ENCODE assay signal across 19 cellular contexts in the genomic region with DNA sequence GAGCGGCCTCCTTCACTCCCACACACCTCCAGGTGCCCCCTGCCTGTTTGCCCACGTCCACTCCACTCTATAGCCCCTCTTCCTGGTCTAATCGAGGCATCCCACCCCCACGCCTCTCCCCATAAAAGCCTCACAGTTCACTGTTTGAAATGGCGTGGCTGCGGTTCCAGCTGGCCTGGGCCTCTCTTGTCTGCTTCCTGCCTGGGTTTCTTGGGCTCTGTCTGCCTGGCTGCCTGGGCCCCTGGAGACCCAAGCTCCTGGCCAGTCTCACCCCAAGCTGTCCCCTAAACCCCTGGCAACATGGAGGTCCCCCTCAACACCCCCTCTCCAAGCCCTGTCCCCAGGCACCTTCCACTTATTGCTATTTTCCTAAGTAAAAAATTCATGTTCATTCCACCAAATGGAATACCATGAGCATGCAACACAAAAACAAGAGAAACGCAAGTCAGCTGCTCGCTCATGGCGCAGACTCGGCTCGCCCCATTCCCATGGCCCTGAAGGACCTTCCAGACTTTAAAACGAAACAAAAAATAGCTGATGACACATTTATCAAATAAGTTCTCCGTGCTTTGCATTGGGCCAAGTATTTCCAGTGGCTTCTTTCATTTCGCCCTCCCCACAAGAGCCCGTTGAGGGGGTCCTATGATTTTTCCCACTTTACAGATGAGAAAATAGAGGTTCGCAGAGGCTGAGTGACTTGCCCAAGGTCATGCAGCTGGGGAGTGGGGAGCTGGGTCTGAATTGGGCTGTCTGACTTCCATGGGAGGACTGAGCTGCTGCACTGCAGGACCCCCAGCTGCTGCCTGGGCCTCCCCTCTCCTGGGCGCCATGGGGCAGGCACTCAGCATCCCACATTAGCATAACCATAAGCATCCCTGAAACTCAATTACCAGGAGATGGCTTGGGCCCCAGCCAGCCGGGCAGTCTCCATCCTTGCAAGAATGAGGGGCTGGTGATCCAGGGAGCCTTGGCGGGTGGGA. TPM values are rescaled to one million over a fixed set of nuclear protein-coding genes. Genes with fewer than 3 reads are reported as not detected.
DNase-seq lines count a peak whose midpoint lies in the region; ATAC-seq and TF ChIP-seq lines count a peak whose summit lies in the region.
"Had no signal": no experiment of that assay in that cellular context is flagged by ENCODE, and none has a peak within 500 bp of the region (broad histone marks: within the 10 kb centered on the region; RNA-seq: fewer than 3 reads in every experiment).

No MANE protein-coding gene starts in this region.

- H3K14ac ChIP-seq in H9 (ENCODE audit: insufficient read depth, low read length): no peak overlapping the region

- no peaks in the 10 kb centered on the region for H3K23me2 ChIP-seq in H9 (ENCODE audit: insufficient read length, low read depth, low read length, poor library complexity, severe bottlenecking)

- intact Hi-C loops in activated naive CD4-positive, alpha-beta T cell treated with anti-CD3 and anti-CD28 coated beads for 36 hours (cut with micrococcal nuclease): no loop called here

- H2BK20ac ChIP-seq in H9 (ENCODE audit: low read depth, low read length, poor library complexity, severe bottlenecking): no peak overlapping the region

- no peaks in the 10 kb centered on the region; the same call in 1 of the 2 replicates for H3K27me3 ChIP-seq in H9 (ENCODE audit: insufficient read depth, low read length)

- H4K91ac ChIP-seq in H9 (ENCODE audit: insufficient read length, low read depth, low read length): no peak overlapping the region

- H3K27me3 Mint-ChIP-seq in H9 (ENCODE audit: low read depth) (peaks cover 37% of the 10 kb centered on the region), brain (peaks cover 5% of the 10 kb centered on the region), nephron (ENCODE audit: low read depth) (peaks cover 13% of the 10 kb centered on the region)
- peaks cover 8% of the 10 kb centered on the region for H3K27me3 Mint-ChIP-seq in activated naive CD4-positive, alpha-beta T cell treated with anti-CD3 and anti-CD28 coated beads for 36 hours (ENCODE audit: low read depth)

- H3K9me3 ChIP-seq in H9 (ENCODE audit: control insufficient read depth, low read depth, low read length): no peaks in the 10 kb centered on the region

- DNase-seq in H9 (peak; percentile 70), globus pallidus (ENCODE audit: low spot score) (no peak)
- DNase-seq in activated naive CD4-positive, alpha-beta T cell treated with anti-CD3 and anti-CD28 coated beads for 36 hours: no peak
- DNase-seq: activated CD4-positive, alpha-beta T cell treated with anti-CD3 and anti-CD28 coated beads, Interleukin-2, amount 50 U/mL, for 4 hours; activated gamma-delta T cell treated with Interleukin-2 at 50 U/mL for 16 hours; CD4-positive, CD25-positive, alpha-beta regulatory T cell; foreskin fibroblast; mesendoderm; naive thymus-derived CD8-positive, alpha-beta T cell; NCI-H1417; NCI-H2107; NCI-H510A; stimulated activated naive CD4-positive, alpha-beta T cell treated with Interleukin-2 at 50 U/mL for 16 hours had no signal

- WGBS in H9 (ENCODE audit: extremely low coverage, insufficient read length, low lambda C conversion rate): no CpG with 5 or more reads among the region's 19 CpGs

- H3K36me3 Mint-ChIP-seq in H9 (ENCODE audit: insufficient read depth in 1 of 3, low read depth in 3 of 3) (no peaks in the 10 kb centered on the region; a peak in 2 of 7 replicates), brain (no peaks in the 10 kb centered on the region), nephron (ENCODE audit: low read depth) (no peaks in the 10 kb centered on the region)
- H3K36me3 Mint-ChIP-seq in activated naive CD4-positive, alpha-beta T cell treated with anti-CD3 and anti-CD28 coated beads for 36 hours (ENCODE audit: low read depth): no peaks in the 10 kb centered on the region
- H3K36me3 Mint-ChIP-seq: CD4-positive, CD25-positive, alpha-beta regulatory T cell; naive thymus-derived CD8-positive, alpha-beta T cell had no signal

- no peak overlapping the region for H2BK5ac ChIP-seq in H9 (ENCODE audit: insufficient read length, low read length)

- H2BK15ac ChIP-seq in H9 (ENCODE audit: low read depth, low read length): no peak overlapping the region

- H3K4me1 Mint-ChIP-seq in H9 (peaks cover 55 to 77% of the 10 kb centered on the region in 2 experiments), brain (peaks cover 83% of the 10 kb centered on the region), nephron (peaks cover 32% of the 10 kb centered on the region)
- no peaks in the 10 kb centered on the region for H3K4me1 Mint-ChIP-seq in activated naive CD4-positive, alpha-beta T cell treated with anti-CD3 and anti-CD28 coated beads for 36 hours (ENCODE audit: low read depth)

- H3K4me2 ChIP-seq in H9 (ENCODE audit: insufficient read depth, insufficient read length, low read length): no peak overlapping the region

- ATAC-seq in GM19452 (IDR thresholded peaks at IDR 0.05; ENCODE audit: unreplicated experiment): no peak
- ATAC-seq: naive thymus-derived CD8-positive, alpha-beta T cell; SK-N-SH treated with all-trans-retinoic acid at 6 μM for 48 hours had no signal

- no peak overlapping the region for H3K18ac ChIP-seq in H9 (ENCODE audit: insufficient read length, low read depth, low read length)

- no peak overlapping the region for H2AFZ ChIP-seq in H9 (ENCODE audit: low read length)

- peaks cover 2% of the 10 kb centered on the region; the same call in 1 of the 2 replicates for H3K4me1 ChIP-seq in H9 (ENCODE audit: insufficient read depth, low read length)

- H3K9me3 Mint-ChIP-seq in H9 (no peaks in the 10 kb centered on the region), brain (peaks cover 0 to 2% (median 0%) of the 10 kb centered on the region in 5 experiments), nephron (no peaks in the 10 kb centered on the region)
- H3K9me3 Mint-ChIP-seq in activated naive CD4-positive, alpha-beta T cell treated with anti-CD3 and anti-CD28 coated beads for 36 hours: no peaks in the 10 kb centered on the region
- H3K9me3 Mint-ChIP-seq: CD4-positive, CD25-positive, alpha-beta regulatory T cell; naive thymus-derived CD8-positive, alpha-beta T cell; T-helper 2 cell treated with Interferon-gamma antibody and Interleukin-4, amounts not matched to agents 5 μg/mL and 100 μg/mL, for 36 hours had no signal

- TF ChIP-seq CTCF in H9 (conservative IDR thresholded peaks at IDR 0.05): no peak
- TF ChIP-seq CTCF in brain (conservative IDR thresholded peaks at IDR 0.05): no peak
- no peak for TF ChIP-seq CTCF in nephron (IDR thresholded peaks at IDR 0.05; ENCODE audit: unreplicated experiment in 3 of 3)

- no peak overlapping the region for H3T11ph ChIP-seq in H9 (ENCODE audit: low read length)

- no peaks in the 10 kb centered on the region for H3K79me2 ChIP-seq in H9 (ENCODE audit: insufficient read depth, low read length)

- no peak overlapping the region for H3K56ac ChIP-seq in H9 (ENCODE audit: insufficient read length, low read depth, low read length)

- H4K5ac ChIP-seq in H9 (ENCODE audit: insufficient read length, low read depth, low read length): no peak overlapping the region

- H3K23ac ChIP-seq in H9 (ENCODE audit: insufficient read length, low read depth, low read length): no peak overlapping the region

- no peak overlapping the region for H3K27ac ChIP-seq in H9 (ENCODE audit: insufficient read length, low read depth, low read length)
- H3K27ac ChIP-seq: epithelial cell of prostate had no signal

- no peak overlapping the region for H2AK5ac ChIP-seq in H9 (ENCODE audit: insufficient read length, low read length)

- no peaks in the 10 kb centered on the region for H3K79me1 ChIP-seq in H9 (ENCODE audit: insufficient read depth, low read depth, low read length, poor library complexity, severe bottlenecking)

- no peak overlapping the region for H4K8ac ChIP-seq in H9 (replicated peaks; ENCODE audit: insufficient read length, low read depth, low read length)

- H3K27ac Mint-ChIP-seq in H9 (peak overlapping the region; percentile 25 to 67 (median 48); a peak in 4 of 7 replicates), brain (peak overlapping the region in 4 of 5 experiments; percentile 38 to 94 (median 81)), nephron (peak overlapping the region; percentile 60 to 84 (median 74))
- no peak overlapping the region for H3K27ac Mint-ChIP-seq in activated naive CD4-positive, alpha-beta T cell treated with anti-CD3 and anti-CD28 coated beads for 36 hours
- H3K27ac Mint-ChIP-seq: T-helper 2 cell treated with Interferon-gamma antibody and Interleukin-4, amounts not matched to agents 5 μg/mL and 100 μg/mL, for 36 hours had no signal

- no peak overlapping the region for H2BK120ac ChIP-seq in H9 (ENCODE audit: low read depth, low read length, poor library complexity, severe bottlenecking)

- CTCF ChIA-PET in activated naive CD4-positive, alpha-beta T cell treated with anti-CD3 and anti-CD28 coated beads for 36 hours (lab: Charles Lee): interaction anchor here (0.6 to 1.7 kb wide), 2 partner anchors 23 to 175 kb away, joined by 3 to 6 read pairs; no protein-coding TSS in a partner anchor

- no peak overlapping the region for H2BK12ac ChIP-seq in H9 (ENCODE audit: insufficient read length, low read depth, low read length)

- H3K9ac ChIP-seq in H9 (ENCODE audit: extremely low read depth, insufficient read length, low read length): no peak overlapping the region

- no peaks in the 10 kb centered on the region for H4K20me1 ChIP-seq in H9 (ENCODE audit: control insufficient read depth, insufficient read depth, insufficient read length)

- H3K4ac ChIP-seq in H9 (ENCODE audit: low read depth, low read length): no peak overlapping the region

- H3K4me3 Mint-ChIP-seq in H9 (peak overlapping the region in 1 of 2 experiments; percentile 47; a peak in 2 of 5 replicates), brain (no peak overlapping the region), nephron (no peak overlapping the region)
- H3K4me3 Mint-ChIP-seq in activated naive CD4-positive, alpha-beta T cell treated with anti-CD3 and anti-CD28 coated beads for 36 hours: no peak overlapping the region
- H3K4me3 Mint-ChIP-seq: naive thymus-derived CD8-positive, alpha-beta T cell; T-helper 2 cell treated with Interferon-gamma antibody and Interleukin-4, amounts not matched to agents 5 μg/mL and 100 μg/mL, for 36 hours had no signal

RNA-seq across cellular contexts. Expression of gene FLRT1, which starts 11.7 kb away (rescaled TPM):
- total RNA-seq in H9 (2021): 0.24 and 0.31 TPM in 2 replicates
- 27.0 TPM for polyA plus RNA-seq in brain (ENCODE audit: insufficient read depth, low read depth, low replicate concordance)
- under 1 TPM; 0.17 to 0.29 TPM for total RNA-seq in activated naive CD4-positive, alpha-beta T cell treated with anti-CD3 and anti-CD28 coated beads for 36 hours
- total RNA-seq: CD4-positive, CD25-positive, alpha-beta regulatory T cell; naive thymus-derived CD8-positive, alpha-beta T cell had no signal
- polyA plus RNA-seq: naive thymus-derived CD8-positive, alpha-beta T cell had no signal

RNA-seq across cellular contexts. Expression of gene OTUB1, which starts 37.8 kb away (rescaled TPM):
- 114 TPM in 2 replicates for total RNA-seq in H9 (2021)
- polyA plus RNA-seq in brain (ENCODE audit: insufficient read depth, low read depth, low replicate concordance): 215 TPM
- total RNA-seq in activated naive CD4-positive, alpha-beta T cell treated with anti-CD3 and anti-CD28 coated beads for 36 hours: 10 to 100 TPM; 61.9 to 63.0 TPM

RNA-seq across cellular contexts. Expression of gene COX8A, which starts 49.6 kb away (rescaled TPM):
- total RNA-seq in H9 (2021): 402 and 429 TPM in 2 replicates
- polyA plus RNA-seq in brain (ENCODE audit: insufficient read depth, low read depth, low replicate concordance): 1,055 TPM
- total RNA-seq in activated naive CD4-positive, alpha-beta T cell treated with anti-CD3 and anti-CD28 coated beads for 36 hours: 100 to 1,000 TPM; 669 to 675 TPM
